Comparison of ENCODE assay signal across 11 cellular contexts in the genomic region with DNA sequence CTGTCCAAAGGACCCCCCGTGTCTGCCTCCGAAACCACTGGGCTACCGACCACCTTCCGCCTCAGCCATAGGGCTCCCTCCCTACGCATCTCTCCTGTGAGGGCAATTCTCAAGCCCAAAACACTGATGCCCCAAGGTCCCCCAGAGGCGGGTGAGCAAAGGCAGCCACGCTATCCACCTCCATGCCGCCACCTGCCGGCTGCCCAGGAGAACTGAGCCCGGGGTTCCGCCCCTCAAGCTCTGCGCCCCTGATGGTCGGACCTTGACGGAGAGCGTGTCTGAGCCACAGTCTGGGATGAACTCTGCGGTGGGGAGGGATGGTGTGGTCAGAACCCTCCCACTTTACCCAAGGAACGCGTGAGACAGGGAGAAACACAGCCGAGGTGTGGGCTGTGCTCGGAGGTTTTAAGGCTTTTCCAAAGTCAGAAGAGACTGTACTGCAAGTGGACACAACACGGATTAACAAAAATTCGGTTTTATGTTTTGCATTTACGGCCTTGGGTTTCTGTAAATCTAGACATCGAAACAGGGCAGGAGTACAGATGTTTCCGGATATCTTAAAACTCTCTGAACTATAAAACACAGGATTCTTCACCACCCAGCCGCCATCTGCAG.
DNase-seq lines count a peak whose midpoint lies in the region; ATAC-seq and FAIRE-seq lines count a peak whose summit lies in the region.
"Had no signal": no experiment of that assay in that cellular context is flagged by ENCODE, and none has a peak within 500 bp of the region (broad histone marks: within the 10 kb centered on the region; RNA-seq: fewer than 3 reads in every experiment).

No MANE protein-coding gene starts in this region.

- H3K36me3 Mint-ChIP-seq in activated T-cell treated with anti-CD3 and anti-CD28 coated beads, Interleukin-2, amount 50 U/mL, for 24 hours (ENCODE audit: low read depth): peaks cover 15% of the 10 kb centered on the region

- no peak for FAIRE-seq in urothelium cell line (lab: Jason Lieb, UNC)

- H3K4me3 Mint-ChIP-seq in activated T-cell treated with anti-CD3 and anti-CD28 coated beads, Interleukin-2, amount 50 U/mL, for 24 hours: no peak overlapping the region
- H3K4me3 Mint-ChIP-seq: natural killer cell treated with Interleukin-12 subunit alpha and Interleukin-12 subunit beta and Interleukin-15 and Interleukin-18, amount 100 ng/mL, for 72 hours had no signal

- no peak for ATAC-seq in HG03039 (IDR thresholded peaks at IDR 0.05; ENCODE audit: unreplicated experiment)

- peaks cover 25% of the 10 kb centered on the region for H3K4me1 Mint-ChIP-seq in activated T-cell treated with anti-CD3 and anti-CD28 coated beads, Interleukin-2, amount 50 U/mL, for 24 hours (ENCODE audit: low read depth)

- no peak overlapping the region for H3K27ac Mint-ChIP-seq in activated T-cell treated with anti-CD3 and anti-CD28 coated beads, Interleukin-2, amount 50 U/mL, for 24 hours

- peaks cover 3% of the 10 kb centered on the region for H3K27me3 Mint-ChIP-seq in activated T-cell treated with anti-CD3 and anti-CD28 coated beads, Interleukin-2, amount 50 U/mL, for 24 hours
- H3K27me3 Mint-ChIP-seq: natural killer cell treated with Interleukin-12 subunit alpha and Interleukin-12 subunit beta and Interleukin-15 and Interleukin-18, amount 100 ng/mL, for 72 hours had no signal

- no peaks in the 10 kb centered on the region for H3K9me3 Mint-ChIP-seq in activated T-cell treated with anti-CD3 and anti-CD28 coated beads, Interleukin-2, amount 50 U/mL, for 24 hours
- H3K9me3 Mint-ChIP-seq: natural killer cell treated with Interleukin-12 subunit alpha and Interleukin-12 subunit beta and Interleukin-15 and Interleukin-18, amount 100 ng/mL, for 72 hours had no signal

- DNase-seq in stimulated activated CD4-positive, alpha-beta T cell treated with anti-CD3 and anti-CD28 coated beads, Interleukin-15, amount 100 ng/mL, for 24 hours: peak; percentile 41
- no peak for DNase-seq in stimulated activated CD4-positive, alpha-beta T cell treated with anti-CD3 and anti-CD28 coated beads, Interleukin-1b, Interleukin-23, amount 100 ng/mL, for 48 hours
- DNase-seq in activated T-cell treated with anti-CD3 and anti-CD28 coated beads, Interleukin-2, amount 50 U/mL, for 24 hours: peak; percentile 59
- DNase-seq in iPS DF 19.7 (ENCODE audit: low read depth, low spot score) (peak; percentile 15), urothelium cell line (ENCODE audit: low spot score) (peak; percentile 49), COR-L47 (lab: John Stamatoyannopoulos, UW) (no peak), NCI-H1048 (lab: John Stamatoyannopoulos, UW) (no peak)
- DNase-seq: activated CD4-positive, CD25-positive, alpha-beta regulatory T cell treated with anti-CD3 and anti-CD28 coated beads, Interleukin-2, amount 50 U/mL, for 72 hours; DMS79 had no signal

Comparison
In these comparisons a context has a peak if more than half of its experiments do, and no peak if none do; other contexts are left out.
1. DNase-seq: peak in stimulated activated CD4-positive, alpha-beta T cell treated with anti-CD3 and anti-CD28 coated beads, Interleukin-15, amount 100 ng/mL, for 24 hours (single experiment), activated T-cell treated with anti-CD3 and anti-CD28 coated beads, Interleukin-2, amount 50 U/mL, for 24 hours (single experiment), iPS DF 19.7 (single experiment) and urothelium cell line (single experiment); none in stimulated activated CD4-positive, alpha-beta T cell treated with anti-CD3 and anti-CD28 coated beads, Interleukin-1b, Interleukin-23, amount 100 ng/mL, for 48 hours (single experiment), COR-L47 (single experiment) and NCI-H1048 (single experiment).